In the genomic region with DNA sequence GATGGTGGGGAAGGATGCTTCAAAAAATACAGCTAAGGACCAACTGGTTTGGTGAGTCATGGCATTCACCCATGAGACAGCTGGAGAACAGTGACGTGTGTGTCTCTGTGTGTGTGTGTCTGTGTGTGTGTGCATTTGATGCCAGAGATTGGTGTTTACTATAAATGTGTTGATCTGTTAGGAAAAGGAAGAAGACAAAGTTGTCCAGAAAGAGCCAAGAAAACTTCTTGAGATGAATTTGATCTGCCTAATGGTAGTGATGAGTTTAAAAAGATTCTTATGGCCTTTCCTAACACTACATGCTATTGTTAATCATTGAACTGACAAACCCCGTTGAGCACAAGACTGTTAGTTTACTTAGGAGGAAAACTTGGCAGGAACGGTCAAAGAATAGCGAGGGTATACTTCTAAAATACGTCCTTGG, we compare ENCODE assay signal across 11 cellular contexts. TPM values are rescaled to one million over a fixed set of nuclear protein-coding genes. Genes with fewer than 3 reads are reported as not detected.
DNase-seq lines count a peak whose midpoint lies in the region; ATAC-seq, FAIRE-seq and TF ChIP-seq lines count a peak whose summit lies in the region.
"Had no signal": no experiment of that assay in that cellular context is flagged by ENCODE, and none has a peak within 500 bp of the region (broad histone marks: within the 10 kb centered on the region; RNA-seq: fewer than 3 reads in every experiment).

No MANE protein-coding gene starts in this region.

- H3K4me3 Mint-ChIP-seq in activated naive CD4-positive, alpha-beta T cell treated with anti-CD3 and anti-CD28 coated beads, Interleukin-2, amount 50 U/mL, for 24 hours: peak overlapping the region; percentile 58
- no peak overlapping the region for H3K4me3 Mint-ChIP-seq in CD4-positive, alpha-beta T cell

- in situ Hi-C loops in HepG2 (cut with HindIII; ENCODE audit: extremely low pct_ligation_motif_present, low pct_unique_long_range_greater_than_20kb): loop anchor here (10.0 kb wide), 1 partner anchor 81 kb away; no protein-coding TSS in a partner anchor

- H3K4me3 ChIP-seq in choroid plexus epithelial cell (ENCODE audit: low read depth, low read length) (peak overlapping the region; percentile 32), HepG2 (replicated peaks in 1 of 3; ENCODE audit: insufficient read depth in 1 of 3, low read depth in 2 of 3, low read length in 3 of 3) (peak overlapping the region in 2 of 3 experiments; percentile 1 to 30; a peak in 2 of 6 replicates), vagina (no peak overlapping the region), small intestine (ENCODE audit: low read depth in 1 of 2, low read length in 2 of 2) (no peak overlapping the region)
- H3K4me3 ChIP-seq: cardiac muscle cell had no signal

- POLR2A ChIA-PET in HepG2 (lab: Yijun Ruan, JAX): interaction anchor here (0.9 to 8.2 kb wide), 15 partner anchors 9 to 75 kb away, joined by 3 to 67 read pairs (median 6); a partner anchor contains a TSS
- POLR2A ChIA-PET in CD4-positive, alpha-beta T cell (lab: Charles Lee): interaction anchor here (0.9 kb wide), 1 partner anchor 10 kb away, joined by 4 read pairs; no protein-coding TSS in a partner anchor

- no peaks in the 10 kb centered on the region for H3K79me2 ChIP-seq in HepG2 (ENCODE audit: insufficient read depth, low read length)

- no peak for TF ChIP-seq RAD21 in HepG2 (CRISPR knock-in tag; IDR thresholded peaks at IDR 0.05)

- peak overlapping the region; percentile 66 for H3K27ac ChIP-seq in HepG2 (ENCODE audit: extremely low read length, insufficient read depth, low read length)
- H3K27ac ChIP-seq in vagina: peak overlapping the region; percentile 83
- no peak overlapping the region for H3K27ac ChIP-seq in small intestine (ENCODE audit: low read depth in 1 of 2, low read length in 1 of 2)
- no peak overlapping the region for H3K27ac ChIP-seq in CD4-positive, alpha-beta T cell (ENCODE audit: low read depth, low read length)
- H3K27ac ChIP-seq: cardiac muscle cell had no signal

- CTCF ChIA-PET in HepG2 (lab: Yijun Ruan, JAX; ENCODE audit: low intra/inter-chr PET ratio, low total read pairs): no interaction called here
- CTCF ChIA-PET in CD4-positive, alpha-beta T cell (lab: Charles Lee): no interaction called here

- no peak overlapping the region for H2AFZ ChIP-seq in HepG2 (ENCODE audit: low read length)

- no peak for ATAC-seq in activated naive CD4-positive, alpha-beta T cell treated with anti-CD3 and anti-CD28 coated beads, Interleukin-2, amount 50 U/mL, for 72 hours
- peak; percentile 47 for ATAC-seq in HepG2
- ATAC-seq in CD4-positive, alpha-beta T cell (ENCODE audit: poor library complexity): no peak

- BruUV-seq in HepG2 (replicated peaks; lab: Mats Ljungman, UMichigan): no TSS peak

- peak in 1 of 2 experiments; percentile 64; a peak in 2 of 4 replicates for TF ChIP-seq EP300 in HepG2 (IDR thresholded peaks at IDR 0.05; ENCODE audit: low read depth in 2 of 2, low read length in 2 of 2)
- TF ChIP-seq EP300 in HepG2 (CRISPR knock-in tag; IDR thresholded peaks at IDR 0.05; ENCODE audit: borderline replicate concordance): no peak

- intact Hi-C loops in HepG2 (cut with micrococcal nuclease; ENCODE audit: unreplicated experiment): loop anchor here (1.0 to 5.0 kb wide), 3 partner anchors 36 to 75 kb away; a partner anchor contains a TSS
- intact Hi-C loops in vagina (cut with DNase I): no loop called here
- intact Hi-C loops in CD4-positive, alpha-beta T cell (cut with DNase I, micrococcal nuclease): no loop called here

- H3K36me3 Mint-ChIP-seq in activated naive CD4-positive, alpha-beta T cell treated with anti-CD3 and anti-CD28 coated beads, Interleukin-2, amount 50 U/mL, for 24 hours: peaks cover 3% of the 10 kb centered on the region
- peaks cover 7 to 12% of the 10 kb centered on the region in 2 donors for H3K36me3 Mint-ChIP-seq in activated naive CD4-positive, alpha-beta T cell treated with anti-CD3 and anti-CD28 coated beads, Interleukin-2, amount 50 U/mL, for 72 hours
- H3K36me3 Mint-ChIP-seq in CD4-positive, alpha-beta T cell (ENCODE audit: low read depth): no peaks in the 10 kb centered on the region

- WGBS in HepG2 (ENCODE audit: low lambda C conversion rate): 5% methylated on average over 5 of the region's 5 CpGs
- 17 to 39% (median 28%) methylated on average over 5 of the region's 5 CpGs for WGBS in small intestine, 3 donors

- 0 out of 2 replicates have a peak overlapping the region, but pooled peaks have one; percentile 18 for H3K9ac ChIP-seq in HepG2 (ENCODE audit: insufficient read depth, low read depth, low read length)

- H3K9me3 ChIP-seq in HepG2 (ENCODE audit: low read length) (no peaks in the 10 kb centered on the region), vagina (no peaks in the 10 kb centered on the region), small intestine (ENCODE audit: control insufficient read depth, low read depth) (no peaks in the 10 kb centered on the region)
- H3K9me3 ChIP-seq in CD4-positive, alpha-beta T cell (ENCODE audit: control insufficient read depth, low read length): no peaks in the 10 kb centered on the region

- no peaks in the 10 kb centered on the region for H3K9me3 Mint-ChIP-seq in activated naive CD4-positive, alpha-beta T cell treated with anti-CD3 and anti-CD28 coated beads, Interleukin-2, amount 50 U/mL, for 24 hours
- H3K9me3 Mint-ChIP-seq in activated naive CD4-positive, alpha-beta T cell treated with anti-CD3 and anti-CD28 coated beads, Interleukin-2, amount 50 U/mL, for 72 hours: no peaks in the 10 kb centered on the region
- H3K9me3 Mint-ChIP-seq in CD4-positive, alpha-beta T cell: no peaks in the 10 kb centered on the region

- H3K27me3 Mint-ChIP-seq in activated naive CD4-positive, alpha-beta T cell treated with anti-CD3 and anti-CD28 coated beads, Interleukin-2, amount 50 U/mL, for 24 hours: no peaks in the 10 kb centered on the region
- no peaks in the 10 kb centered on the region for H3K27me3 Mint-ChIP-seq in CD4-positive, alpha-beta T cell

- no peak for TF ChIP-seq CTCF in choroid plexus epithelial cell (conservative IDR thresholded peaks at IDR 0.05; ENCODE audit: low read depth, low read length)
- no peak for TF ChIP-seq CTCF in HepG2 (CRISPR knock-in tag; IDR thresholded peaks at IDR 0.05)
- no peak for TF ChIP-seq CTCF in vagina (IDR thresholded peaks at IDR 0.05)
- no peak for TF ChIP-seq CTCF in CD4-positive, alpha-beta T cell (IDR thresholded peaks at IDR 0.05)

- peak overlapping the region; percentile 59 for H3K4me2 ChIP-seq in HepG2 (ENCODE audit: low read depth, low read length)

- FAIRE-seq in HepG2 (lab: Jason Lieb, UNC): peak; percentile 67
- no peak for FAIRE-seq in small intestine (lab: Jason Lieb, UNC)

- peaks cover 20% of the 10 kb centered on the region for H3K4me1 Mint-ChIP-seq in activated naive CD4-positive, alpha-beta T cell treated with anti-CD3 and anti-CD28 coated beads, Interleukin-2, amount 50 U/mL, for 24 hours
- peaks cover 13% of the 10 kb centered on the region for H3K4me1 Mint-ChIP-seq in CD4-positive, alpha-beta T cell (ENCODE audit: low read depth)

- H3K27me3 ChIP-seq in HepG2 (ENCODE audit: control insufficient read depth in 1 of 2, insufficient read depth in 2 of 2, low read length in 2 of 2) (no peaks in the 10 kb centered on the region), vagina (no peaks in the 10 kb centered on the region), small intestine (ENCODE audit: control insufficient read depth in 2 of 2, insufficient read depth in 2 of 2, low read length in 2 of 2) (no peaks in the 10 kb centered on the region)
- H3K27me3 ChIP-seq in CD4-positive, alpha-beta T cell (ENCODE audit: control insufficient read depth, insufficient read depth, low read length): no peaks in the 10 kb centered on the region
- H3K27me3 ChIP-seq: cardiac muscle cell had no signal

- H4K20me1 ChIP-seq in HepG2 (ENCODE audit: insufficient read depth, low read length): no peaks in the 10 kb centered on the region

- no peak for DNase-seq in activated naive CD4-positive, alpha-beta T cell treated with anti-CD3 and anti-CD28 coated beads, Interleukin-2, amount 50 U/mL, for 72 hours (ENCODE audit: low spot score in 2 of 2)
- DNase-seq in choroid plexus epithelial cell (ENCODE audit: low read depth): peak; percentile 90
- DNase-seq in HepG2 (ENCODE audit: low spot score): peak; percentile 75
- DNase-seq in vagina (ENCODE audit: extremely low spot score in 2 of 2): no peak
- no peak for DNase-seq in small intestine
- no peak for DNase-seq in CD4-positive, alpha-beta T cell
- DNase-seq in iPS-NIHi7 (ENCODE audit: extremely low spot score): no peak
- DNase-seq: MV-4-11, NCI-H774 had no signal

- H3K4me1 ChIP-seq in HepG2 (ENCODE audit: insufficient read depth, low read length) (peaks cover 98% of the 10 kb centered on the region), vagina (peaks cover 19% of the 10 kb centered on the region), small intestine (ENCODE audit: control insufficient read depth in 2 of 2, insufficient read depth in 1 of 2, low read depth in 1 of 2, low read length in 1 of 2) (no peaks in the 10 kb centered on the region)

- TF ChIP-seq POLR2A in HepG2 (IDR thresholded peaks at IDR 0.05; ENCODE audit: insufficient read depth in 1 of 2, low read depth in 2 of 2, low read length in 2 of 2): no peak
- no peak for TF ChIP-seq POLR2A in vagina (IDR thresholded peaks at IDR 0.05)

- no peak overlapping the region for H3K27ac Mint-ChIP-seq in activated naive CD4-positive, alpha-beta T cell treated with anti-CD3 and anti-CD28 coated beads, Interleukin-2, amount 50 U/mL, for 24 hours
- H3K27ac Mint-ChIP-seq in activated naive CD4-positive, alpha-beta T cell treated with anti-CD3 and anti-CD28 coated beads, Interleukin-2, amount 50 U/mL, for 72 hours: no peak overlapping the region
- no peak overlapping the region for H3K27ac Mint-ChIP-seq in CD4-positive, alpha-beta T cell

- H3K36me3 ChIP-seq in HepG2 (replicated peaks in 1 of 2; ENCODE audit: control insufficient read depth in 1 of 2, insufficient read depth in 2 of 2, low read length in 2 of 2) (no peaks in the 10 kb centered on the region; a peak in 1 of 5 replicates), vagina (no peaks in the 10 kb centered on the region), small intestine (ENCODE audit: control insufficient read depth in 2 of 2, insufficient read depth in 2 of 2, low read length in 2 of 2) (no peaks in the 10 kb centered on the region)
- H3K36me3 ChIP-seq: cardiac muscle cell had no signal

RNA-seq across cellular contexts. Expression of a gene that starts 36.4 kb away (rescaled TPM):
- 1 to 10 TPM; 6.8 to 6.9 TPM for total RNA-seq in activated naive CD4-positive, alpha-beta T cell treated with anti-CD3 and anti-CD28 coated beads, Interleukin-2, amount 50 U/mL, for 72 hours
- total RNA-seq in HepG2 (2016; rRNA removed; fragmentation: Illumina TruSeq; extraction: Trizol) (38.0 and 48.3 TPM in 2 replicates), vagina (79.6 TPM)
- total RNA-seq in HepG2 (2016; cell fraction: cytosol; rRNA removed; fragmentation: Illumina TruSeq; extraction: Trizol; ENCODE audit: low read depth): 15.9 and 21.1 TPM in 2 replicates
- total RNA-seq in HepG2 (2016; cell fraction: insoluble cytoplasmic fraction; rRNA removed; fragmentation: Illumina TruSeq; extraction: Trizol): 40.6 and 43.4 TPM in 2 replicates
- total RNA-seq in HepG2 (2016; cell fraction: membrane; rRNA removed; fragmentation: Illumina TruSeq; extraction: Trizol): 64.6 and 78.0 TPM in 2 replicates
- 35.3 and 37.4 TPM in 2 replicates for total RNA-seq in HepG2 (2016; cell fraction: nucleus; rRNA removed; fragmentation: Illumina TruSeq; extraction: Trizol)
- polyA plus RNA-seq in HepG2 (2011; rRNA removed) (81.2 and 93.1 TPM in 2 replicates), small intestine (10 to 100 TPM in 2 of 3 donors, 1 to 10 TPM in 1; 2.9 to 36.7 (median 18.4) TPM)
- polyA plus RNA-seq in HepG2 (2011; cell fraction: cytosol; rRNA removed): 67.4 and 75.1 TPM in 2 replicates
- polyA plus RNA-seq in HepG2 (2011; cell fraction: nucleus; rRNA removed): 35.7 and 38.6 TPM in 2 replicates
- polyA plus RNA-seq in HepG2 (2012): 30.0 and 50.4 TPM in 2 replicates
- 29.7 and 33.1 TPM in 2 replicates for polyA plus RNA-seq in HepG2 (2016; cell fraction: cytosol; fragmentation: Illumina TruSeq; extraction: Trizol; ENCODE audit: low read depth)
- polyA plus RNA-seq in HepG2 (2016; cell fraction: insoluble cytoplasmic fraction; fragmentation: Illumina TruSeq; extraction: Trizol; ENCODE audit: low read depth): 48.4 and 48.5 TPM in 2 replicates
- 58.8 and 67.5 TPM in 2 replicates for polyA plus RNA-seq in HepG2 (2016; cell fraction: membrane; fragmentation: Illumina TruSeq; extraction: Trizol; ENCODE audit: low read depth)
- 57.0 and 61.8 TPM in 2 replicates for polyA plus RNA-seq in HepG2 (2016; cell fraction: nucleus; fragmentation: Illumina TruSeq; extraction: Trizol; ENCODE audit: insufficient read depth, low read depth)
- 1.5 and 93.0 TPM in 2 replicates for polyA minus RNA-seq in HepG2 (2011; rRNA and poly(A)+ RNA removed; ENCODE audit: low replicate concordance)
- polyA minus RNA-seq in HepG2 (2011; cell fraction: cytosol; rRNA and poly(A)+ RNA removed): 52.1 and 62.2 TPM in 2 replicates
- 50.9 and 53.8 TPM in 2 replicates for polyA minus RNA-seq in HepG2 (2011; cell fraction: nucleus; rRNA and poly(A)+ RNA removed)
- total RNA-seq in CD4-positive, alpha-beta T cell: under 1 TPM; 0.22 to 0.49 TPM

Comparison
In these comparisons a context has a peak if more than half of its experiments do, and no peak if none do; other contexts are left out.
1. DNase-seq: peak in choroid plexus epithelial cell (single experiment) and HepG2 (single experiment); none in activated naive CD4-positive, alpha-beta T cell treated with anti-CD3 and anti-CD28 coated beads, Interleukin-2, amount 50 U/mL, for 72 hours (0 of 2), vagina (0 of 2), small intestine (single experiment), CD4-positive, alpha-beta T cell (0 of 10) and iPS-NIHi7 (single experiment).
2. H3K4me3 ChIP-seq: peak in choroid plexus epithelial cell (single experiment) and HepG2 (2 of 3); none in vagina (0 of 2) and small intestine (0 of 2).
3. H3K27ac ChIP-seq: peak in HepG2 (single experiment) and vagina (single experiment); none in small intestine (0 of 2) and CD4-positive, alpha-beta T cell (single experiment).
4. RNA of a gene that starts 36.4 kb away (total RNA-seq): 79.6 TPM in vagina (single experiment), 15.9 to 78.0 TPM in HepG2 and 6.8 to 6.9 TPM in activated naive CD4-positive, alpha-beta T cell treated with anti-CD3 and anti-CD28 coated beads, Interleukin-2, amount 50 U/mL, for 72 hours; 0.22 to 0.49 TPM in CD4-positive, alpha-beta T cell; every median in the first group is over 4 times any median in the second.